Comparison of ENCODE assay signal across 21 cellular contexts in the genomic region with DNA sequence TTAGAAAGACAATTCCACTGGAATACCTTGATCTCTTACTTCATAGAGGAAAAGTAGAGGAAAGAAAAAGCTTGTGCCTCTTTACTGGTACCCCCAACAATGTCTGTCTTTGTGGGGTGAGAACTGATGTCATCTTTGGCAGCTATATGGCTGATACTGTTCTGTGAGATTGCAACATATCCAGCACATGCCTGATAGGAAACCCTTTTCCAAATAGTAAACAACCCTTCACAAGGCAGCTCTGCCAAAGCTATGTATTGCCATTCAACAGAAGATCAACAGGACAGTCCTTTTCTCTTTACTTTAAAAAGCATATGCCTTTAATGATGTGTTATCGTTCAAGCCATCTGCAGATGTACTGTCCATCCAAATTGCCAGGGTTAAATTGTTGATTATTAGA.
"Had no signal": no experiment of that assay in that cellular context is flagged by ENCODE, and none has a peak within 500 bp of the region (broad histone marks: within the 10 kb centered on the region; RNA-seq: fewer than 3 reads in every experiment).

No MANE protein-coding gene starts in this region.

- ATAC-seq: activated CD8-positive, alpha-beta T cell treated with anti-CD3 and anti-CD28 coated beads, Interleukin-2, amount 10 ng/mL, durations not matched to agents 7 days and 5 days; naive thymus-derived CD8-positive, alpha-beta T cell; psoas muscle; SK-N-SH treated with all-trans-retinoic acid at 6 μM for 48 hours; stimulated activated memory B cell treated with anti-CD40 and anti-IgM and Interleukin-4, amounts not matched to agents 10 μg/mL and 1 μg/mL and 100 μg/mL, for 72 hours had no signal

- DNase-seq: activated CD4-positive, alpha-beta T cell treated with anti-CD3 and anti-CD28 coated beads, Interleukin-2, amount 10 ng/mL, durations not matched to agents 24 days and 14 days; activated CD4-positive, CD25-positive, alpha-beta regulatory T cell; activated CD8-positive, alpha-beta T cell treated with anti-CD3 and anti-CD28 coated beads, Interleukin-2, amount 10 ng/mL, durations not matched to agents 7 days and 5 days; activated naive CD4-positive, alpha-beta T cell treated with Interleukin-2 at 50 U/mL for 16 hours; activated T-cell treated with anti-CD3 and anti-CD28 coated beads, Interleukin-2, amount 50 U/mL, for 24 hours; aorta; cerebellar nuclear complex; endodermal cell; foreskin melanocyte; mesenchymal stem cell; naive thymus-derived CD8-positive, alpha-beta T cell; psoas muscle; sigmoid colon; stimulated activated CD4-positive, alpha-beta T cell treated with anti-CD3 and anti-CD28 coated beads, Interleukin-4, amount 100 ng/mL, for 4 hours; T-helper 1 cell; T-helper 9 cell; thyroid gland had no signal

- H3K27ac ChIP-seq: breast epithelium, epithelial cell of prostate, psoas muscle, sigmoid colon, thyroid gland had no signal
